In genomic region chr7:99831595-99831994, GRCh38 we compare ENCODE assay signal across 1 cellular context.
A peak's percentile ranks its signal among the peaks of the same experiment; 100 is the strongest.
TF ChIP-seq lines count a peak whose summit lies in the region.

No MANE protein-coding gene starts in this region.

TF ChIP-seq in K562, 482 proteins besides CTCF, POLR2A, EP300 and RAD21 (continued from another document and continues in another):
- TF ChIP-seq, protein P1, sequence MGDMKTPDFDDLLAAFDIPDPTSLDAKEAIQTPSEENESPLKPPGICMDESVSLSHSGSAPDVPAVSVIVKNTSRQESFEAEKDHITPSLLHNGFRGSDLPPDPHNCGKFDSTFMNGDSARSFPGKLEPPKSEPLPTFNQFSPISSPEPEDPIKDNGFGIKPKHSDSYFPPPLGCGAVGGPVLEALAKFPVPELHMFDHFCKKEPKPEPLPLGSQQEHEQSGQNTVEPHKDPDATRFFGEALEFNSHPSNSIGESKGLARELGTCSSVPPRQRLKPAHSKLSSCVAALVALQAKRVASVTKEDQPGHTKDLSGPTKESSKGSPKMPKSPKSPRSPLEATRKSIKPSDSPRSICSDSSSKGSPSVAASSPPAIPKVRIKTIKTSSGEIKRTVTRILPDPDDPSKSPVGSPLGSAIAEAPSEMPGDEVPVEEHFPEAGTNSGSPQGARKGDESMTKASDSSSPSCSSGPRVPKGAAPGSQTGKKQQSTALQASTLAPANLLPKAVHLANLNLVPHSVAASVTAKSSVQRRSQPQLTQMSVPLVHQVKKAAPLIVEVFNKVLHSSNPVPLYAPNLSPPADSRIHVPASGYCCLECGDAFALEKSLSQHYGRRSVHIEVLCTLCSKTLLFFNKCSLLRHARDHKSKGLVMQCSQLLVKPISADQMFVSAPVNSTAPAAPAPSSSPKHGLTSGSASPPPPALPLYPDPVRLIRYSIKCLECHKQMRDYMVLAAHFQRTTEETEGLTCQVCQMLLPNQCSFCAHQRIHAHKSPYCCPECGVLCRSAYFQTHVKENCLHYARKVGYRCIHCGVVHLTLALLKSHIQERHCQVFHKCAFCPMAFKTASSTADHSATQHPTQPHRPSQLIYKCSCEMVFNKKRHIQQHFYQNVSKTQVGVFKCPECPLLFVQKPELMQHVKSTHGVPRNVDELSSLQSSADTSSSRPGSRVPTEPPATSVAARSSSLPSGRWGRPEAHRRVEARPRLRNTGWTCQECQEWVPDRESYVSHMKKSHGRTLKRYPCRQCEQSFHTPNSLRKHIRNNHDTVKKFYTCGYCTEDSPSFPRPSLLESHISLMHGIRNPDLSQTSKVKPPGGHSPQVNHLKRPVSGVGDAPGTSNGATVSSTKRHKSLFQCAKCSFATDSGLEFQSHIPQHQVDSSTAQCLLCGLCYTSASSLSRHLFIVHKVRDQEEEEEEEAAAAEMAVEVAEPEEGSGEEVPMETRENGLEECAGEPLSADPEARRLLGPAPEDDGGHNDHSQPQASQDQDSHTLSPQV (IDR thresholded peaks at IDR 0.05), result peak; percentile 45; the same call in 1 of the 2 replicates
- no peak for TF ChIP-seq DMBX1 (CRISPR knock-in tag; IDR thresholded peaks at IDR 0.05; ENCODE audit: borderline replicate concordance)
- TF ChIP-seq PHF20 (IDR thresholded peaks at IDR 0.05; ENCODE audit: partially characterized antibody), result no peak
- TF ChIP-seq ZNF77 (CRISPR knock-in tag; IDR thresholded peaks at IDR 0.05), result no peak
- no peak for TF ChIP-seq ZNF133 (CRISPR knock-in tag; IDR thresholded peaks at IDR 0.05)
- TF ChIP-seq, protein P2, sequence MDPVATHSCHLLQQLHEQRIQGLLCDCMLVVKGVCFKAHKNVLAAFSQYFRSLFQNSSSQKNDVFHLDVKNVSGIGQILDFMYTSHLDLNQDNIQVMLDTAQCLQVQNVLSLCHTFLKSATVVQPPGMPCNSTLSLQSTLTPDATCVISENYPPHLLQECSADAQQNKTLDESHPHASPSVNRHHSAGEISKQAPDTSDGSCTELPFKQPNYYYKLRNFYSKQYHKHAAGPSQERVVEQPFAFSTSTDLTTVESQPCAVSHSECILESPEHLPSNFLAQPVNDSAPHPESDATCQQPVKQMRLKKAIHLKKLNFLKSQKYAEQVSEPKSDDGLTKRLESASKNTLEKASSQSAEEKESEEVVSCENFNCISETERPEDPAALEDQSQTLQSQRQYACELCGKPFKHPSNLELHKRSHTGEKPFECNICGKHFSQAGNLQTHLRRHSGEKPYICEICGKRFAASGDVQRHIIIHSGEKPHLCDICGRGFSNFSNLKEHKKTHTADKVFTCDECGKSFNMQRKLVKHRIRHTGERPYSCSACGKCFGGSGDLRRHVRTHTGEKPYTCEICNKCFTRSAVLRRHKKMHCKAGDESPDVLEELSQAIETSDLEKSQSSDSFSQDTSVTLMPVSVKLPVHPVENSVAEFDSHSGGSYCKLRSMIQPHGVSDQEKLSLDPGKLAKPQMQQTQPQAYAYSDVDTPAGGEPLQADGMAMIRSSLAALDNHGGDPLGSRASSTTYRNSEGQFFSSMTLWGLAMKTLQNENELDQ (CRISPR knock-in tag; IDR thresholded peaks at IDR 0.05; ENCODE audit: borderline replicate concordance), result no peak
- no peak for TF ChIP-seq CEBPZ (IDR thresholded peaks at IDR 0.05; ENCODE audit: borderline replicate concordance, low read depth, low read length)
- TF ChIP-seq ZNF12 (CRISPR knock-in tag; IDR thresholded peaks at IDR 0.05), result no peak
- TF ChIP-seq NFE2L1 (tag; IDR thresholded peaks at IDR 0.05; ENCODE audit: borderline replicate concordance, low read depth), result peak; percentile 21; the same call in 1 of the 2 replicates
- TF ChIP-seq HNRNPK (IDR thresholded peaks at IDR 0.05; ENCODE audit: low read depth, low read length, poor library complexity, severe bottlenecking), result no peak
- no peak for TF ChIP-seq KLF1 (tag; IDR thresholded peaks at IDR 0.05)
- no peak for TF ChIP-seq NFXL1 (CRISPR knock-in tag; IDR thresholded peaks at IDR 0.05)
- TF ChIP-seq THRB (CRISPR knock-in tag; conservative IDR thresholded peaks at IDR 0.05), result no peak
- TF ChIP-seq HSF4 (CRISPR knock-in tag; IDR thresholded peaks at IDR 0.05; ENCODE audit: borderline replicate concordance), result no peak
- 0 out of 2 replicates have a peak, but pooled peaks have one; percentile 16 for TF ChIP-seq NFIC (IDR thresholded peaks at IDR 0.05)
- no peak for TF ChIP-seq IRF1 (CRISPR knock-in tag; IDR thresholded peaks at IDR 0.05; ENCODE audit: borderline replicate concordance)
- TF ChIP-seq E2F1 (CRISPR knock-in tag; IDR thresholded peaks at IDR 0.05), result no peak
- no peak for TF ChIP-seq BACH1 (tag; IDR thresholded peaks at IDR 0.05)
- no peak for TF ChIP-seq SP2 (IDR thresholded peaks at IDR 0.05; ENCODE audit: extremely low read depth, low read depth, low read length, poor library complexity, severe bottlenecking)
- TF ChIP-seq TRIM28 (IDR thresholded peaks at IDR 0.05), result no peak
- TF ChIP-seq NR4A1 (CRISPR knock-in tag; IDR thresholded peaks at IDR 0.05), result no peak
- TF ChIP-seq NR4A1 (tag; IDR thresholded peaks at IDR 0.05), result no peak
- TF ChIP-seq ZNF324 (CRISPR knock-in tag; IDR thresholded peaks at IDR 0.05), result no peak
- TF ChIP-seq CBX1 (IDR thresholded peaks at IDR 0.05; ENCODE audit: low read depth), result no peak
- no peak for TF ChIP-seq ZBTB7A (IDR thresholded peaks at IDR 0.05; ENCODE audit: borderline replicate concordance, control insufficient read depth, low read depth, low read length)
- TF ChIP-seq ETS2 (tag; IDR thresholded peaks at IDR 0.05; ENCODE audit: borderline replicate concordance, poor library complexity, severe bottlenecking), result no peak
- TF ChIP-seq ARID2 (IDR thresholded peaks at IDR 0.05), result no peak
- no peak for TF ChIP-seq FOXA1 (IDR thresholded peaks at IDR 0.05; ENCODE audit: borderline replicate concordance)
- TF ChIP-seq, protein P3, sequence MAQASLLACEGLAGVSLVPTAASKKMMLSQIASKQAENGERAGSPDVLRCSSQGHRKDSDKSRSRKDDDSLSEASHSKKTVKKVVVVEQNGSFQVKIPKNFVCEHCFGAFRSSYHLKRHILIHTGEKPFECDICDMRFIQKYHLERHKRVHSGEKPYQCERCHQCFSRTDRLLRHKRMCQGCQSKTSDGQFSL (CRISPR knock-in tag; IDR thresholded peaks at IDR 0.05), result no peak
- TF ChIP-seq, protein P3 (tag; IDR thresholded peaks at IDR 0.05), result no peak
- no peak for TF ChIP-seq RREB1 (CRISPR knock-in tag; IDR thresholded peaks at IDR 0.05)
- peak; percentile 75 for TF ChIP-seq C11orf30 (IDR thresholded peaks at IDR 0.05; ENCODE audit: low read depth)
- TF ChIP-seq ZFX (CRISPR knock-in tag; IDR thresholded peaks at IDR 0.05), result no peak
- TF ChIP-seq ZNF232 (CRISPR knock-in tag; IDR thresholded peaks at IDR 0.05), result no peak
- TF ChIP-seq ZZZ3 (IDR thresholded peaks at IDR 0.05), result no peak
- TF ChIP-seq PHF8 (IDR thresholded peaks at IDR 0.05; ENCODE audit: borderline replicate concordance, low read length), result no peak
- TF ChIP-seq COPS2 (conservative IDR thresholded peaks at IDR 0.05), result no peak
- no peak for TF ChIP-seq TEAD2 (tag; IDR thresholded peaks at IDR 0.05)
- TF ChIP-seq JUND (IDR thresholded peaks at IDR 0.05; ENCODE audit: borderline replicate concordance, low read depth, low read length), result no peak; the same call in 1 of the 2 replicates
- 0 out of 3 replicates have a peak, but pooled peaks have one; percentile 49 for TF ChIP-seq JUND (tag; IDR thresholded peaks at IDR 0.05; ENCODE audit: borderline replicate concordance, low read depth, low read length)
- TF ChIP-seq TAF9B (IDR thresholded peaks at IDR 0.05; ENCODE audit: partially characterized antibody), result no peak
